In genomic region chr4:79348405-79348804, GRCh38 we compare ENCODE assay signal across 9 cellular contexts. TPM values are rescaled to one million over a fixed set of nuclear protein-coding genes. Genes with fewer than 3 reads are reported as not detected.
"Had no signal": no experiment of that assay in that cellular context is flagged by ENCODE, and none has a peak within 500 bp of the region (broad histone marks: within the 10 kb centered on the region; RNA-seq: fewer than 3 reads in every experiment).

No MANE protein-coding gene starts in this region.

- H3K4me1 Mint-ChIP-seq: IgD-negative memory B cell had no signal

- ATAC-seq: HepG2 had no signal

- FAIRE-seq: HepG2, HTR-8/SVneo had no signal

- DNase-seq: IMR-90, KBM-7, KG1 had no signal

- H3K4me3 Mint-ChIP-seq: IgD-negative memory B cell had no signal

- H3K36me3 Mint-ChIP-seq: IgD-negative memory B cell had no signal

- H3K27ac ChIP-seq: HL-60 had no signal

- H3K27ac Mint-ChIP-seq: IgD-negative memory B cell had no signal

RNA-seq across cellular contexts. Expression of gene NAA11, which starts 22.5 kb away (rescaled TPM):
- total RNA-seq: HepG2, HT-29, HT1080, IMR-90 had no signal
- polyA plus RNA-seq: HepG2, IgD-negative memory B cell, IMR-90 had no signal

RNA-seq across cellular contexts. Expression of gene GK2, which starts 59.6 kb away (rescaled TPM):
- total RNA-seq: HepG2, HT-29, HT1080, IMR-90 had no signal
- polyA plus RNA-seq: HepG2, IgD-negative memory B cell, IMR-90 had no signal
